Comparison of ENCODE assay signal across 23 cellular contexts in genomic region chr2:121819846-121820245, GRCh38.
DNase-seq lines count a peak whose midpoint lies in the region; ATAC-seq, FAIRE-seq and TF ChIP-seq lines count a peak whose summit lies in the region.
"Had no signal": no experiment of that assay in that cellular context is flagged by ENCODE, and none has a peak within 500 bp of the region (broad histone marks: within the 10 kb centered on the region; RNA-seq: fewer than 3 reads in every experiment).

No MANE protein-coding gene starts in this region.

- H3K79me2 ChIP-seq in DOHH2 (ENCODE audit: control insufficient read depth, low read length): no peaks in the 10 kb centered on the region
- no peaks in the 10 kb centered on the region for H3K79me2 ChIP-seq in Karpas-422 (ENCODE audit: low read length)
- H3K79me2 ChIP-seq in H1 (ENCODE audit: control insufficient read depth in 1 of 2, insufficient read depth in 2 of 2, low read length in 2 of 2): no peaks in the 10 kb centered on the region

- ATAC-seq in left ventricle myocardium superior (no peak), HG03196 (IDR thresholded peaks at IDR 0.05; ENCODE audit: unreplicated experiment) (no peak)
- ATAC-seq: PC-3 had no signal

- peak overlapping the region; percentile 46; the same call in 1 of the 2 replicates for H2AFZ ChIP-seq in Karpas-422 (ENCODE audit: low read length)
- H2AFZ ChIP-seq in H1 (ENCODE audit: low read length): no peak overlapping the region
- no peak overlapping the region for H2AFZ ChIP-seq in neuronal stem cell (ENCODE audit: low read length)

- H3K9ac ChIP-seq in Karpas-422 (ENCODE audit: low read length) (no peak overlapping the region), H1 (replicated peaks in 1 of 4; ENCODE audit: extremely low read depth in 1 of 4, low read depth in 3 of 4, low read length in 3 of 4) (no peak overlapping the region), neuronal stem cell (ENCODE audit: low read depth, low read length, poor library complexity) (no peak overlapping the region)

- no peak for TF ChIP-seq EP300 in H1 (IDR thresholded peaks at IDR 0.05; ENCODE audit: borderline replicate concordance in 1 of 2, low read depth in 2 of 2, low read length in 2 of 2)

- H4K5ac ChIP-seq in H1 (ENCODE audit: insufficient read length, low read depth, low read length): no peak overlapping the region

- peaks cover 9% of the 10 kb centered on the region; the same call in 1 of the 2 replicates for H3K9me3 ChIP-seq in DOHH2 (ENCODE audit: control insufficient read depth, insufficient read depth, low read length)
- no peaks in the 10 kb centered on the region for H3K9me3 ChIP-seq in Karpas-422 (ENCODE audit: low read length)
- peaks cover 0 to 2% of the 10 kb centered on the region in 2 experiments; a peak in 1 of 4 replicates for H3K9me3 ChIP-seq in H1 (ENCODE audit: insufficient read depth in 2 of 2, low read depth in 1 of 2, low read length in 1 of 2)
- H3K9me3 ChIP-seq in neuronal stem cell (replicated peaks in 1 of 2; ENCODE audit: control insufficient read depth in 2 of 2, insufficient read depth in 1 of 2, low read depth in 1 of 2, low read length in 2 of 2): peaks cover 0 to 8% of the 10 kb centered on the region in 2 donors

- H3K4me2 ChIP-seq in DOHH2 (ENCODE audit: low read length): peak overlapping the region; percentile 75
- peak overlapping the region; percentile 5 for H3K4me2 ChIP-seq in Karpas-422 (ENCODE audit: low read depth, low read length, poor library complexity, severe bottlenecking)
- H3K4me2 ChIP-seq in H1 (ENCODE audit: insufficient read depth in 1 of 2, low read depth in 2 of 2, low read length in 2 of 2): no peak overlapping the region
- no peak overlapping the region for H3K4me2 ChIP-seq in neuronal stem cell (ENCODE audit: insufficient read depth, low read length, poor library complexity, severe bottlenecking)

- peak; percentile 59 for DNase-seq in Karpas-422
- DNase-seq in H1 (ENCODE audit: low read depth in 1 of 2, low spot score in 2 of 2): no peak
- no peak for DNase-seq in neuronal stem cell (ENCODE audit: low spot score)
- DNase-seq in left ventricle myocardium superior: no peak
- DNase-seq in kidney glomerular epithelial cell (lab: John Stamatoyannopoulos, UW): no peak
- DNase-seq: Caco-2; CD4-positive, alpha-beta memory T cell; DMS 273 treated with DMSO at 0.1 percent for 48 hours; DND-41; H7; HFFc6; KBM-7; NCI-H1092 treated with DMSO at 0.1 percent for 48 hours; NCI-H1436 treated with DMSO at 0.1 percent for 48 hours; NCI-H2029; NCI-H226; NCI-H524 treated with DMSO at 0.1 percent for 48 hours; PC-3; SHP77; SW 1271 had no signal

- H3K79me1 ChIP-seq in H1 (ENCODE audit: low read depth, low read length) (no peaks in the 10 kb centered on the region), neuronal stem cell (ENCODE audit: low read depth, low read length) (no peaks in the 10 kb centered on the region)

- FAIRE-seq in H1 (lab: Jason Lieb, UNC): no peak
- FAIRE-seq: GM12891 had no signal

- H3K4ac ChIP-seq in H1 (replicated peaks; ENCODE audit: insufficient read length, low read depth, low read length): no peak overlapping the region
- H3K4ac ChIP-seq in neuronal stem cell (ENCODE audit: low read length): no peak overlapping the region

- H2BK15ac ChIP-seq in H1 (ENCODE audit: low read length): no peak overlapping the region
- no peak overlapping the region for H2BK15ac ChIP-seq in neuronal stem cell (ENCODE audit: low read length)

- H4K91ac ChIP-seq in H1 (replicated peaks; ENCODE audit: insufficient read length, low read length) (no peak overlapping the region), neuronal stem cell (ENCODE audit: low read depth, low read length, poor library complexity) (no peak overlapping the region)

- H2AK5ac ChIP-seq in H1 (ENCODE audit: low read depth, low read length) (no peak overlapping the region), neuronal stem cell (ENCODE audit: low read depth, low read length) (no peak overlapping the region)

- no peak for TF ChIP-seq POLR2A in H1 (IDR thresholded peaks at IDR 0.05; ENCODE audit: control extremely low read depth in 1 of 2, low read depth in 2 of 2, low read length in 2 of 2)

- H2BK120ac ChIP-seq in H1 (replicated peaks; ENCODE audit: low read depth, low read length) (no peak overlapping the region), neuronal stem cell (ENCODE audit: low read depth, low read length) (no peak overlapping the region)

- H2BK5ac ChIP-seq in H1 (ENCODE audit: low read depth, low read length) (peak overlapping the region; percentile 30; the same call in 1 of the 2 replicates), neuronal stem cell (ENCODE audit: low read length) (no peak overlapping the region)

- H3K23ac ChIP-seq in H1 (ENCODE audit: insufficient read length) (no peak overlapping the region), neuronal stem cell (ENCODE audit: low read depth, low read length, poor library complexity) (no peak overlapping the region)

- no peak for TF ChIP-seq RAD21 in H1 (IDR thresholded peaks at IDR 0.05 in 1 of 2, conservative IDR thresholded peaks at IDR 0.05 in 1 of 2; ENCODE audit: low read depth in 2 of 2, low read length in 2 of 2)

- peak overlapping the region; percentile 58 for H3K4me3 ChIP-seq in DOHH2 (ENCODE audit: low read length)
- H3K4me3 ChIP-seq in Karpas-422 (ENCODE audit: low read length): no peak overlapping the region
- H3K4me3 ChIP-seq in H1 (ENCODE audit: extremely low read depth in 1 of 4, insufficient read depth in 2 of 4, low read depth in 3 of 4, low read length in 4 of 4): no peak overlapping the region
- no peak overlapping the region for H3K4me3 ChIP-seq in neuronal stem cell (ENCODE audit: low read length in 2 of 2)

- peak overlapping the region; percentile 89 for H3K27ac ChIP-seq in DOHH2 (ENCODE audit: low read depth, low read length)
- H3K27ac ChIP-seq in Karpas-422 (ENCODE audit: low read length): no peak overlapping the region; the same call in 1 of the 2 replicates
- no peak overlapping the region for H3K27ac ChIP-seq in H1 (ENCODE audit: low read depth, low read length)
- H3K27ac ChIP-seq in neuronal stem cell (replicated peaks; ENCODE audit: low read length): no peak overlapping the region

- H3K27me3 ChIP-seq in DOHH2 (ENCODE audit: control insufficient read depth, low read length) (no peaks in the 10 kb centered on the region), Karpas-422 (ENCODE audit: low read length) (no peaks in the 10 kb centered on the region), H1 (replicated peaks in 1 of 4; ENCODE audit: control insufficient read depth in 3 of 4, extremely low read depth in 1 of 4, insufficient read depth in 3 of 4, low read length in 3 of 4) (no peaks in the 10 kb centered on the region), neuronal stem cell (ENCODE audit: control insufficient read depth in 3 of 3, insufficient read depth in 3 of 3, low read depth in 1 of 3, low read length in 3 of 3) (no peaks in the 10 kb centered on the region)

- TF ChIP-seq CTCF in DOHH2 (IDR thresholded peaks at IDR 0.05; ENCODE audit: low read depth, low read length, poor library complexity, severe bottlenecking) (no peak), H1 (IDR thresholded peaks at IDR 0.05; ENCODE audit: control extremely low read depth in 1 of 3, insufficient read depth in 1 of 3, low read depth in 1 of 3, low read length in 3 of 3) (no peak)

- H3K18ac ChIP-seq in H1 (ENCODE audit: extremely low read depth, low read length) (no peak overlapping the region), neuronal stem cell (ENCODE audit: low read length) (peak overlapping the region; percentile 6)

- peaks cover 41% of the 10 kb centered on the region for H3F3A ChIP-seq in DOHH2 (ENCODE audit: control insufficient read depth, insufficient read depth)

- intact Hi-C loops in left ventricle myocardium superior (cut with micrococcal nuclease): no loop called here

- H3K14ac ChIP-seq in H1 (ENCODE audit: insufficient read length) (no peak overlapping the region), neuronal stem cell (ENCODE audit: low read length) (no peak overlapping the region)

- no peaks in the 10 kb centered on the region for H3K23me2 ChIP-seq in H1 (ENCODE audit: low read depth, low read length)

- no peak overlapping the region for H3K56ac ChIP-seq in H1 (replicated peaks; ENCODE audit: insufficient read length, low read depth, low read length)

- WGBS in H1 (ENCODE audit: extremely low coverage in 1 of 2, insufficient coverage in 1 of 2, insufficient read length in 1 of 2, insufficient replicate concordance in 2 of 2, low coverage in 1 of 2, low lambda C conversion rate in 2 of 2, missing lambda C conversion rate in 1 of 2), 2 experiments: 91% methylated on average over 6 of the region's 6 CpGs; no CpG with 5 or more reads in 1 of the 2 experiments
- no CpG with 5 or more reads among the region's 6 CpGs for WGBS in neuronal stem cell (ENCODE audit: extremely low coverage in 2 of 2, insufficient read length in 2 of 2, insufficient replicate concordance in 1 of 2), 2 donors

- CTCF ChIA-PET in H1 (lab: Charles Lee; ENCODE audit: partially characterized antibody): interaction anchor here (0.7 to 5.8 kb wide), 4 partner anchors 8 to 687 kb away, joined by 3 to 24 read pairs (median 3); no protein-coding TSS in a partner anchor

- H4K20me1 ChIP-seq in DOHH2 (ENCODE audit: control insufficient read depth, insufficient read depth, low read depth, low read length): no peaks in the 10 kb centered on the region
- H4K20me1 ChIP-seq in Karpas-422 (ENCODE audit: insufficient read depth, low read depth, low read length): no peaks in the 10 kb centered on the region
- no peaks in the 10 kb centered on the region for H4K20me1 ChIP-seq in H1 (replicated peaks in 1 of 2; ENCODE audit: control insufficient read depth in 1 of 2, insufficient read depth in 2 of 2, low read length in 2 of 2)

- 0 out of 2 replicates have a peak, but pooled peaks cover 5% of the 10 kb centered on the region for H3K36me3 ChIP-seq in DOHH2 (ENCODE audit: control insufficient read depth, low read length)
- no peaks in the 10 kb centered on the region for H3K36me3 ChIP-seq in Karpas-422 (ENCODE audit: insufficient read depth, low read length)
- H3K36me3 ChIP-seq in H1 (ENCODE audit: control insufficient read depth in 2 of 4, insufficient read depth in 4 of 4, low read length in 3 of 4): no peaks in the 10 kb centered on the region
- peaks cover 0 to 3% of the 10 kb centered on the region in 2 donors for H3K36me3 ChIP-seq in neuronal stem cell (replicated peaks in 1 of 2; ENCODE audit: control insufficient read depth in 2 of 2, insufficient read depth in 2 of 2, low read length in 2 of 2)

- H3K4me1 ChIP-seq in DOHH2 (ENCODE audit: control insufficient read depth, low read length) (peaks cover 78% of the 10 kb centered on the region), Karpas-422 (ENCODE audit: low read length) (peaks cover 37% of the 10 kb centered on the region), H1 (replicated peaks in 1 of 4; ENCODE audit: control insufficient read depth in 3 of 4, insufficient read depth in 4 of 4, low read length in 3 of 4) (no peaks in the 10 kb centered on the region), neuronal stem cell (ENCODE audit: control insufficient read depth in 2 of 2, insufficient read depth in 1 of 2, low read depth in 1 of 2, low read length in 2 of 2) (peaks cover 0 to 12% of the 10 kb centered on the region in 2 donors)
- H3K4me1 ChIP-seq: Caco-2 had no signal

- H2BK12ac ChIP-seq in H1 (ENCODE audit: low read depth, low read length): no peak overlapping the region
- H2BK12ac ChIP-seq in neuronal stem cell (ENCODE audit: low read length): no peak overlapping the region

- H4K8ac ChIP-seq in H1 (ENCODE audit: extremely low read depth, insufficient read depth, low read length): no peak overlapping the region
- H4K8ac ChIP-seq in neuronal stem cell (ENCODE audit: low read depth, low read length): no peak overlapping the region

- H2BK20ac ChIP-seq in H1 (ENCODE audit: low read length): no peak overlapping the region; the same call in 1 of the 2 replicates

- POLR2A ChIA-PET in H1 (lab: Charles Lee; ENCODE audit: partially characterized antibody): no interaction called here

- H3K9me2 ChIP-seq in DOHH2 (replicated peaks; ENCODE audit: control insufficient read depth, low read length) (no peaks in the 10 kb centered on the region), Karpas-422 (replicated peaks; ENCODE audit: insufficient read depth, low read length) (no peaks in the 10 kb centered on the region)

Comparison
In these comparisons a context has a peak if more than half of its experiments do, and no peak if none do; other contexts are left out.
1. H3K4me2 ChIP-seq: peak in DOHH2 (single experiment) and Karpas-422 (single experiment); none in H1 (0 of 2) and neuronal stem cell (single experiment).